ENCODE assay signal across 27 cellular contexts in genomic region chr21:28127390-28127789, GRCh38.
DNase-seq lines count a peak whose midpoint lies in the region; ATAC-seq and TF ChIP-seq lines count a peak whose summit lies in the region.
"Had no signal": no experiment of that assay in that cellular context is flagged by ENCODE, and none has a peak within 500 bp of the region (broad histone marks: within the 10 kb centered on the region; RNA-seq: fewer than 3 reads in every experiment).

No MANE protein-coding gene starts in this region.

- no peaks in the 10 kb centered on the region for H3K4me1 Mint-ChIP-seq in nephron
- H3K4me1 Mint-ChIP-seq in activated CD8-positive, alpha-beta T cell treated with anti-CD3 and anti-CD28 coated beads, Interleukin-2, amount 10 ng/mL, durations not matched to agents 7 days and 5 days (ENCODE audit: low read depth), result no peaks in the 10 kb centered on the region
- H3K4me1 Mint-ChIP-seq: activated naive CD4-positive, alpha-beta T cell treated with anti-CD3 and anti-CD28 coated beads, Interleukin-2, amount 50 U/mL, for 24 hours; immature natural killer cell; nephron progenitor cell had no signal

- H3K9ac ChIP-seq in fibroblast of lung (ENCODE audit: insufficient read depth, low read length), result no peak overlapping the region
- H3K9ac ChIP-seq: BLaER1 had no signal

- H2AFZ ChIP-seq in fibroblast of lung (ENCODE audit: low read length), result no peak overlapping the region

- CTCF ChIA-PET in activated CD8-positive, alpha-beta T cell treated with anti-CD3 and anti-CD28 coated beads, Interleukin-2, amount 10 ng/mL, durations not matched to agents 7 days and 5 days (lab: Charles Lee), result no interaction called here

- peaks cover 0 to 2% of the 10 kb centered on the region in 2 donors for H3K4me1 ChIP-seq in ascending aorta
- H3K4me1 ChIP-seq in fibroblast of lung (ENCODE audit: control insufficient read depth, extremely low read depth, insufficient read depth, low read length), result no peaks in the 10 kb centered on the region
- H3K4me1 ChIP-seq: BLaER1, testis had no signal

- no peaks in the 10 kb centered on the region for H4K20me1 ChIP-seq in fibroblast of lung (ENCODE audit: control insufficient read depth, extremely low read depth, insufficient read depth, low read length)
- H4K20me1 ChIP-seq: BLaER1 had no signal

- peaks cover 8% of the 10 kb centered on the region for H3K36me3 Mint-ChIP-seq in nephron (ENCODE audit: low read depth)
- H3K36me3 Mint-ChIP-seq in activated CD8-positive, alpha-beta T cell treated with anti-CD3 and anti-CD28 coated beads, Interleukin-2, amount 10 ng/mL, durations not matched to agents 7 days and 5 days (ENCODE audit: low read depth), result no peaks in the 10 kb centered on the region
- H3K36me3 Mint-ChIP-seq: activated naive CD4-positive, alpha-beta T cell treated with anti-CD3 and anti-CD28 coated beads, Interleukin-2, amount 50 U/mL, for 24 hours; immature natural killer cell had no signal

- TF ChIP-seq CTCF in AG10803 (conservative IDR thresholded peaks at IDR 0.05; ENCODE audit: low read length) (no peak), ascending aorta (IDR thresholded peaks at IDR 0.05) (no peak), fibroblast of lung (conservative IDR thresholded peaks at IDR 0.05 in 1 of 2, IDR thresholded peaks at IDR 0.05 in 1 of 2; ENCODE audit: low read depth in 1 of 2, low read length in 2 of 2) (no peak), nephron (IDR thresholded peaks at IDR 0.05; ENCODE audit: unreplicated experiment in 3 of 3) (no peak)

- peak overlapping the region; percentile 29 to 43 for H3K27ac ChIP-seq in ascending aorta
- no peak overlapping the region for H3K27ac ChIP-seq in fibroblast of lung (ENCODE audit: insufficient read depth, low read length)
- H3K27ac ChIP-seq: BLaER1, epithelial cell of prostate, testis had no signal

- no peak for ATAC-seq in activated CD8-positive, alpha-beta T cell treated with anti-CD3 and anti-CD28 coated beads, Interleukin-2, amount 10 ng/mL, durations not matched to agents 7 days and 5 days
- no peak for ATAC-seq in HG02759 (IDR thresholded peaks at IDR 0.05; ENCODE audit: unreplicated experiment)
- ATAC-seq: left colon had no signal

- DNase-seq in AG10803 (ENCODE audit: low read depth), result peak; percentile 29
- DNase-seq in ascending aorta (ENCODE audit: low spot score in 2 of 2), result no peak
- peak; percentile 11 to 24 for DNase-seq in fibroblast of lung (ENCODE audit: low read depth in 2 of 2)
- no peak for DNase-seq in activated CD8-positive, alpha-beta T cell treated with anti-CD3 and anti-CD28 coated beads, Interleukin-2, amount 10 ng/mL, durations not matched to agents 7 days and 5 days
- DNase-seq in HuH-7 (ENCODE audit: low spot score), result no peak
- DNase-seq in activated CD4-positive, alpha-beta T cell treated with anti-CD3 and anti-CD28 coated beads, Interleukin-2, amount 50 U/mL, for 1 hour, result no peak
- DNase-seq: activated T-cell treated with anti-CD3 and anti-CD28 coated beads for 4 hours, amygdala, DMS153, immature natural killer cell, Kasumi-1, left colon, MV-4-11, NCI-H1436 treated with DMSO at 0.1 percent for 48 hours, NCI-H2081 treated with DMSO at 0.1 percent for 48 hours, nephron progenitor cell, SHP77, testis had no signal

- H3K9me3 ChIP-seq in ascending aorta (peaks cover 0 to 16% of the 10 kb centered on the region in 2 donors), fibroblast of lung (ENCODE audit: control insufficient read depth, insufficient read depth, low read depth, low read length) (no peaks in the 10 kb centered on the region)
- H3K9me3 ChIP-seq: testis had no signal

- peaks cover 16% of the 10 kb centered on the region for H3K9me3 Mint-ChIP-seq in nephron
- H3K9me3 Mint-ChIP-seq in activated CD8-positive, alpha-beta T cell treated with anti-CD3 and anti-CD28 coated beads, Interleukin-2, amount 10 ng/mL, durations not matched to agents 7 days and 5 days (ENCODE audit: insufficient read depth), result no peaks in the 10 kb centered on the region
- H3K9me3 Mint-ChIP-seq: activated naive CD4-positive, alpha-beta T cell treated with anti-CD3 and anti-CD28 coated beads, Interleukin-2, amount 50 U/mL, for 24 hours had no signal

- H3K4me3 Mint-ChIP-seq in nephron, result no peak overlapping the region
- H3K4me3 Mint-ChIP-seq in activated CD8-positive, alpha-beta T cell treated with anti-CD3 and anti-CD28 coated beads, Interleukin-2, amount 10 ng/mL, durations not matched to agents 7 days and 5 days, result no peak overlapping the region
- H3K4me3 Mint-ChIP-seq: activated naive CD4-positive, alpha-beta T cell treated with anti-CD3 and anti-CD28 coated beads, Interleukin-2, amount 50 U/mL, for 24 hours; immature natural killer cell; nephron progenitor cell; stimulated activated naive CD8-positive, alpha-beta T cell treated with anti-CD3 and anti-CD28 coated beads, Interleukin-15, Interleukin-2, amounts not matched to agents 100 ng/mL and 50 ng/mL, for 24 hours; T-helper 2 cell treated with Interferon-gamma antibody and Interleukin-4, amounts not matched to agents 5 μg/mL and 100 μg/mL, for 36 hours had no signal

- no peaks in the 10 kb centered on the region for H3K36me3 ChIP-seq in ascending aorta
- no peaks in the 10 kb centered on the region for H3K36me3 ChIP-seq in fibroblast of lung (ENCODE audit: control insufficient read depth, insufficient read depth, low read length)
- H3K36me3 ChIP-seq: BLaER1 had no signal

- intact Hi-C loops in ascending aorta (cut with DNase I), result no loop called here

- H3K27me3 Mint-ChIP-seq in nephron (ENCODE audit: low read depth), result no peaks in the 10 kb centered on the region
- no peaks in the 10 kb centered on the region for H3K27me3 Mint-ChIP-seq in activated CD8-positive, alpha-beta T cell treated with anti-CD3 and anti-CD28 coated beads, Interleukin-2, amount 10 ng/mL, durations not matched to agents 7 days and 5 days (ENCODE audit: low read depth)
- H3K27me3 Mint-ChIP-seq: activated naive CD4-positive, alpha-beta T cell treated with anti-CD3 and anti-CD28 coated beads, Interleukin-2, amount 50 U/mL, for 24 hours; stimulated activated naive CD8-positive, alpha-beta T cell treated with anti-CD3 and anti-CD28 coated beads, Interleukin-15, Interleukin-2, amounts not matched to agents 100 ng/mL and 50 ng/mL, for 24 hours had no signal

- POLR2A ChIA-PET in activated CD8-positive, alpha-beta T cell treated with anti-CD3 and anti-CD28 coated beads, Interleukin-2, amount 10 ng/mL, durations not matched to agents 7 days and 5 days (lab: Charles Lee), result no interaction called here

- H3K4me3 ChIP-seq in AG10803 (ENCODE audit: low read length) (no peak overlapping the region), ascending aorta (no peak overlapping the region), fibroblast of lung (replicated peaks in 1 of 4; ENCODE audit: control extremely low read depth in 1 of 4, insufficient read depth in 1 of 4, low read depth in 3 of 4, low read length in 4 of 4) (no peak overlapping the region)
- H3K4me3 ChIP-seq: BLaER1, skin epidermis, testis had no signal

- H3K27ac Mint-ChIP-seq in nephron, result peak overlapping the region; percentile 18 to 29 (median 21)
- no peak overlapping the region for H3K27ac Mint-ChIP-seq in activated CD8-positive, alpha-beta T cell treated with anti-CD3 and anti-CD28 coated beads, Interleukin-2, amount 10 ng/mL, durations not matched to agents 7 days and 5 days
- H3K27ac Mint-ChIP-seq: activated naive CD4-positive, alpha-beta T cell treated with anti-CD3 and anti-CD28 coated beads, Interleukin-2, amount 50 U/mL, for 24 hours; activated T-helper 2 cell treated with anti-CD3 and anti-CD28 coated beads, Interferon-gamma antibody, Interleukin-2, Interleukin-4, amounts not matched to agents 10 μg/mL and 5 μg/mL and 100 μg/mL, durations not matched to agents 14 hours and 24 hours and 36 hours; immature natural killer cell; nephron progenitor cell; stimulated activated naive CD8-positive, alpha-beta T cell treated with anti-CD3 and anti-CD28 coated beads, Interleukin-15, Interleukin-2, amounts not matched to agents 100 ng/mL and 50 ng/mL, for 24 hours; T-helper 2 cell treated with Interferon-gamma antibody and Interleukin-4, amounts not matched to agents 5 μg/mL and 100 μg/mL, for 36 hours had no signal

- no peak overlapping the region for H3K4me2 ChIP-seq in fibroblast of lung (ENCODE audit: extremely low read depth, insufficient read depth, low read length)
- H3K4me2 ChIP-seq: BLaER1 had no signal

- no peaks in the 10 kb centered on the region for H3K79me2 ChIP-seq in fibroblast of lung (ENCODE audit: control insufficient read depth, insufficient read depth, low read length)

- H3K27me3 ChIP-seq in ascending aorta, result no peaks in the 10 kb centered on the region
- H3K27me3 ChIP-seq in fibroblast of lung (ENCODE audit: control insufficient read depth, insufficient read depth, low read length), result no peaks in the 10 kb centered on the region
- H3K27me3 ChIP-seq: BLaER1, testis had no signal

Comparison
In these comparisons a context has a peak if more than half of its experiments do, and no peak if none do; other contexts are left out.
1. DNase-seq: peak in AG10803 (single experiment) and fibroblast of lung (2 of 2); none in ascending aorta (0 of 2), activated CD8-positive, alpha-beta T cell treated with anti-CD3 and anti-CD28 coated beads, Interleukin-2, amount 10 ng/mL, durations not matched to agents 7 days and 5 days (single experiment), HuH-7 (single experiment) and activated CD4-positive, alpha-beta T cell treated with anti-CD3 and anti-CD28 coated beads, Interleukin-2, amount 50 U/mL, for 1 hour (single experiment).